Comparison of ENCODE assay signal across 25 cellular contexts in genomic region chr4:13059015-13059414, GRCh38.
"Had no signal": no experiment of that assay in that cellular context is flagged by ENCODE, and none has a peak within 500 bp of the region (broad histone marks: within the 10 kb centered on the region; RNA-seq: fewer than 3 reads in every experiment).

No MANE protein-coding gene starts in this region.

- H3K4me3 ChIP-seq: left ventricle myocardium inferior, ovary, prostate gland, right atrium auricular region, stomach, testis, vagina had no signal

- H3K4me3 Mint-ChIP-seq: activated CD4-positive, alpha-beta memory T cell treated with anti-CD3 and anti-CD28 coated beads, Interleukin-2, amount 10 ng/mL, durations not matched to agents 7 days and 5 days; activated naive CD4-positive, alpha-beta T cell treated with anti-CD3 and anti-CD28 coated beads, Interleukin-2, amount 50 U/mL, for 24 hours; activated T-helper 1 cell treated with anti-CD3 and anti-CD28 coated beads, Interleukin-12 subunit alpha, Interleukin-12 subunit beta, Interleukin-2, Interleukin-4 antibody, amounts not matched to agents 30 ng/mL and 10 ng/mL and 1 ng/mL, durations not matched to agents 14 hours and 24 hours and 36 hours; brain; dendritic cell treated with granulocyte-macrophage colony-stimulating factor and Interleukin-4, amounts not matched to agents 40 ng/mL and 50 ng/mL, for 4 days; immature natural killer cell; naive thymus-derived CD8-positive, alpha-beta T cell; stimulated activated memory B cell treated with anti-CD40 and anti-IgM and Interleukin-4, amounts not matched to agents 10 μg/mL and 1 μg/mL and 100 μg/mL, for 72 hours; T-helper 1 cell treated with Interleukin-12 subunit alpha and Interleukin-12 subunit beta and Interleukin-4 antibody, amounts not matched to agents 30 μg/mL and 1 μg/mL, for 36 hours; WTC11 had no signal

- H3K9me3 Mint-ChIP-seq: activated CD4-positive, alpha-beta memory T cell treated with anti-CD3 and anti-CD28 coated beads, Interleukin-2, amount 10 ng/mL, durations not matched to agents 7 days and 5 days; activated T-helper 1 cell treated with anti-CD3 and anti-CD28 coated beads, Interleukin-12 subunit alpha, Interleukin-12 subunit beta, Interleukin-2, Interleukin-4 antibody, amounts not matched to agents 30 ng/mL and 10 ng/mL and 1 ng/mL, durations not matched to agents 14 hours and 24 hours and 36 hours; brain; dendritic cell treated with granulocyte-macrophage colony-stimulating factor and Interleukin-4, amounts not matched to agents 40 ng/mL and 50 ng/mL, for 4 days; stimulated activated memory B cell treated with anti-CD40 and anti-IgM and Interleukin-4, amounts not matched to agents 10 μg/mL and 1 μg/mL and 100 μg/mL, for 72 hours; T-helper 1 cell treated with Interleukin-12 subunit alpha and Interleukin-12 subunit beta and Interleukin-4 antibody, amounts not matched to agents 30 μg/mL and 1 μg/mL, for 36 hours; WTC11 had no signal

- ATAC-seq: foreskin keratinocyte; naive thymus-derived CD8-positive, alpha-beta T cell; stimulated activated memory B cell treated with anti-CD40 and anti-IgM and Interleukin-4, amounts not matched to agents 10 μg/mL and 1 μg/mL and 100 μg/mL, for 72 hours; WTC11 had no signal

- H3K4me1 Mint-ChIP-seq: activated CD4-positive, alpha-beta memory T cell treated with anti-CD3 and anti-CD28 coated beads, Interleukin-2, amount 10 ng/mL, durations not matched to agents 7 days and 5 days; activated naive CD4-positive, alpha-beta T cell treated with anti-CD3 and anti-CD28 coated beads, Interleukin-2, amount 50 U/mL, for 24 hours; brain; immature natural killer cell; naive thymus-derived CD8-positive, alpha-beta T cell; stimulated activated memory B cell treated with anti-CD40 and anti-IgM and Interleukin-4, amounts not matched to agents 10 μg/mL and 1 μg/mL and 100 μg/mL, for 72 hours had no signal

- H3K27me3 Mint-ChIP-seq: activated CD4-positive, alpha-beta memory T cell treated with anti-CD3 and anti-CD28 coated beads, Interleukin-2, amount 10 ng/mL, durations not matched to agents 7 days and 5 days; activated naive CD4-positive, alpha-beta T cell treated with anti-CD3 and anti-CD28 coated beads, Interleukin-2, amount 50 U/mL, for 24 hours; dendritic cell treated with granulocyte-macrophage colony-stimulating factor and Interleukin-4, amounts not matched to agents 40 ng/mL and 50 ng/mL, for 4 days; stimulated activated memory B cell treated with anti-CD40 and anti-IgM and Interleukin-4, amounts not matched to agents 10 μg/mL and 1 μg/mL and 100 μg/mL, for 72 hours had no signal

- DNase-seq: activated CD4-positive, alpha-beta memory T cell treated with anti-CD3 and anti-CD28 coated beads, Interleukin-2, amount 10 ng/mL, durations not matched to agents 7 days and 5 days; activated CD4-positive, alpha-beta T cell treated with anti-CD3 and anti-CD28 coated beads for 48 hours; activated gamma-delta T cell treated with Interleukin-2 at 50 U/mL for 16 hours; aorta; caudate nucleus; effector CD4-positive, alpha-beta T cell; foreskin keratinocyte; immature natural killer cell; left ventricle myocardium inferior; naive thymus-derived CD8-positive, alpha-beta T cell; ovary; stomach; T1000; testis; trophoblast cell had no signal

- H3K36me3 Mint-ChIP-seq: activated naive CD4-positive, alpha-beta T cell treated with anti-CD3 and anti-CD28 coated beads, Interleukin-2, amount 50 U/mL, for 24 hours; brain; immature natural killer cell; naive thymus-derived CD8-positive, alpha-beta T cell; stimulated activated memory B cell treated with anti-CD40 and anti-IgM and Interleukin-4, amounts not matched to agents 10 μg/mL and 1 μg/mL and 100 μg/mL, for 72 hours; WTC11 had no signal

- H3K27ac Mint-ChIP-seq: activated CD4-positive, alpha-beta memory T cell treated with anti-CD3 and anti-CD28 coated beads, Interleukin-2, amount 10 ng/mL, durations not matched to agents 7 days and 5 days; activated naive CD4-positive, alpha-beta T cell treated with anti-CD3 and anti-CD28 coated beads, Interleukin-2, amount 50 U/mL, for 24 hours; activated T-helper 1 cell treated with anti-CD3 and anti-CD28 coated beads, Interleukin-12 subunit alpha, Interleukin-12 subunit beta, Interleukin-2, Interleukin-4 antibody, amounts not matched to agents 30 ng/mL and 10 ng/mL and 1 ng/mL, durations not matched to agents 14 hours and 24 hours and 36 hours; brain; dendritic cell treated with granulocyte-macrophage colony-stimulating factor and Interleukin-4, amounts not matched to agents 40 ng/mL and 50 ng/mL, for 4 days; immature natural killer cell; naive thymus-derived CD8-positive, alpha-beta T cell; stimulated activated memory B cell treated with anti-CD40 and anti-IgM and Interleukin-4, amounts not matched to agents 10 μg/mL and 1 μg/mL and 100 μg/mL, for 72 hours; T-helper 1 cell treated with Interleukin-12 subunit alpha and Interleukin-12 subunit beta and Interleukin-4 antibody, amounts not matched to agents 30 μg/mL and 1 μg/mL, for 36 hours; WTC11 had no signal
